20 cellular contexts compared by ENCODE assay signal in the genomic region with DNA sequence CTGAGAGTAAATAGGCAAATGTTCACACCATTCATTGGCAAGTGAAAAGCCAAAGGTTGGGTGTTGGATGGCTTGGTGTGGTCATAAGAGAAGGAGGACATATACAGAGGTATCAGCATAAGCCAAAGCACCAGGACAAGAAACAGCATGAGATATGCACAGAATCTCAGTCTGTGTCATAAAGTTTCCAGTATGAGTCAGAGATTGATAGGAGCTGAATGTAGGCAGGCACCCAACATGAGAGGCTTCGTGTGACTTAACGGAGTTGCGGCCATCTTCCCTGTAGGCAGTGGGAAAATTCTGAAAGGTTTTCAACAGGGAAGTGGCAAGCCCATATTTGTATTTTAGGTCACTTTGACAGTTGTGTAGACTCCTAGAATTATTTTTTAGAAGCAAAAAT. TPM values are rescaled to one million over a fixed set of nuclear protein-coding genes. Genes with fewer than 3 reads are reported as not detected.
DNase-seq lines count a peak whose midpoint lies in the region; ATAC-seq and TF ChIP-seq lines count a peak whose summit lies in the region.
"Had no signal": no experiment of that assay in that cellular context is flagged by ENCODE, and none has a peak within 500 bp of the region (broad histone marks: within the 10 kb centered on the region; RNA-seq: fewer than 3 reads in every experiment).

No MANE protein-coding gene starts in this region.

- H3K9ac ChIP-seq in smooth muscle cell (ENCODE audit: low read depth), result no peak overlapping the region

- no peak overlapping the region for H3K4me2 ChIP-seq in smooth muscle cell
- H3K4me2 ChIP-seq: hepatocyte had no signal

- 44% methylated on average over 3 of the region's 3 CpGs for WGBS in smooth muscle cell (ENCODE audit: low lambda C conversion rate)

- H3K36me3 ChIP-seq in smooth muscle cell (ENCODE audit: low read depth), result no peaks in the 10 kb centered on the region
- H3K36me3 ChIP-seq: cardiac muscle cell, MG63, ovary, SJSA1 had no signal

- H3K27ac ChIP-seq in smooth muscle cell (ENCODE audit: low read depth), result no peak overlapping the region
- H3K27ac ChIP-seq: cardiac muscle cell, hepatocyte, SJSA1 had no signal

- H3K27me3 Mint-ChIP-seq in activated CD4-positive, alpha-beta memory T cell treated with anti-CD3 and anti-CD28 coated beads, Interleukin-2, amount 10 ng/mL, durations not matched to agents 7 days and 5 days, result no peaks in the 10 kb centered on the region
- H3K27me3 Mint-ChIP-seq: activated CD4-positive, alpha-beta T cell treated with anti-CD3 and anti-CD28 coated beads, Interleukin-2, amount 10 ng/mL, durations not matched to agents 7 days and 5 days; activated naive CD8-positive, alpha-beta T cell had no signal

- no peaks in the 10 kb centered on the region for H4K20me1 ChIP-seq in smooth muscle cell (ENCODE audit: low read depth)

- no peak overlapping the region for H3K27ac Mint-ChIP-seq in activated CD4-positive, alpha-beta memory T cell treated with anti-CD3 and anti-CD28 coated beads, Interleukin-2, amount 10 ng/mL, durations not matched to agents 7 days and 5 days
- H3K27ac Mint-ChIP-seq: activated CD4-positive, alpha-beta T cell treated with anti-CD3 and anti-CD28 coated beads, Interleukin-2, amount 10 ng/mL, durations not matched to agents 7 days and 5 days; activated naive CD8-positive, alpha-beta T cell had no signal

- no peaks in the 10 kb centered on the region for H3K4me1 Mint-ChIP-seq in activated CD4-positive, alpha-beta memory T cell treated with anti-CD3 and anti-CD28 coated beads, Interleukin-2, amount 10 ng/mL, durations not matched to agents 7 days and 5 days
- H3K4me1 Mint-ChIP-seq: activated CD4-positive, alpha-beta T cell treated with anti-CD3 and anti-CD28 coated beads, Interleukin-2, amount 10 ng/mL, durations not matched to agents 7 days and 5 days had no signal

- no peak overlapping the region for H3K4me3 Mint-ChIP-seq in activated CD4-positive, alpha-beta memory T cell treated with anti-CD3 and anti-CD28 coated beads, Interleukin-2, amount 10 ng/mL, durations not matched to agents 7 days and 5 days
- H3K4me3 Mint-ChIP-seq: activated CD4-positive, alpha-beta T cell treated with anti-CD3 and anti-CD28 coated beads, Interleukin-2, amount 10 ng/mL, durations not matched to agents 7 days and 5 days; activated naive CD8-positive, alpha-beta T cell had no signal

- ATAC-seq in GM18508 (IDR thresholded peaks at IDR 0.05; ENCODE audit: insufficient read depth, unreplicated experiment) (peak; percentile 66), GM21529 (IDR thresholded peaks at IDR 0.05; ENCODE audit: unreplicated experiment) (peak; percentile 49), HG03378 (IDR thresholded peaks at IDR 0.05; ENCODE audit: unreplicated experiment) (peak; percentile 73)

- no peaks in the 10 kb centered on the region for H3K4me1 ChIP-seq in smooth muscle cell (ENCODE audit: low read depth)
- H3K4me1 ChIP-seq: SJSA1 had no signal

- no peak overlapping the region for H2AFZ ChIP-seq in smooth muscle cell (ENCODE audit: low read depth)
- H2AFZ ChIP-seq: hepatocyte had no signal

- H3K27me3 ChIP-seq in smooth muscle cell (ENCODE audit: low read depth), result no peaks in the 10 kb centered on the region
- H3K27me3 ChIP-seq: cardiac muscle cell, hepatocyte, ovary, SJSA1 had no signal

- DNase-seq in epithelial cell of esophagus (ENCODE audit: low read depth) (peak; percentile 7), SK-N-DZ (ENCODE audit: low spot score) (no peak), smooth muscle cell (lab: John Stamatoyannopoulos, UW; ENCODE audit: unreplicated experiment) (no peak), DMS79 (lab: John Stamatoyannopoulos, UW) (no peak)
- DNase-seq in activated CD4-positive, alpha-beta memory T cell treated with anti-CD3 and anti-CD28 coated beads, Interleukin-2, amount 10 ng/mL, durations not matched to agents 7 days and 5 days, result no peak
- DNase-seq: activated CD4-positive, alpha-beta T cell treated with anti-CD3 and anti-CD28 coated beads, Interleukin-2, amount 10 ng/mL, durations not matched to agents 7 days and 5 days; activated T-cell treated with anti-CD3 and anti-CD28 coated beads, Interleukin-2, amount 50 U/mL, for 1 hour; left cardiac atrium; MG63; NCI-H1930; NCI-H510A treated with DMSO at 0.1 percent for 48 hours; ovary had no signal

- no peaks in the 10 kb centered on the region for H3K79me2 ChIP-seq in smooth muscle cell (ENCODE audit: low read depth)
- H3K79me2 ChIP-seq: hepatocyte had no signal

- TF ChIP-seq CTCF in epithelial cell of esophagus (IDR thresholded peaks at IDR 0.05; ENCODE audit: insufficient read depth, low read depth, low read length, missing control alignments), result no peak
- TF ChIP-seq CTCF in smooth muscle cell (IDR thresholded peaks at IDR 0.05; ENCODE audit: borderline replicate concordance, insufficient read depth, poor library complexity, severe bottlenecking), result no peak

- no peaks in the 10 kb centered on the region for H3K9me3 ChIP-seq in smooth muscle cell (replicated peaks; ENCODE audit: low read depth)
- H3K9me3 ChIP-seq: MG63, ovary, SJSA1 had no signal

- CTCF ChIA-PET in activated CD4-positive, alpha-beta memory T cell treated with anti-CD3 and anti-CD28 coated beads, Interleukin-2, amount 10 ng/mL, durations not matched to agents 7 days and 5 days (lab: Charles Lee), result no interaction called here

- no peak overlapping the region for H3K4me3 ChIP-seq in epithelial cell of esophagus (ENCODE audit: low read length)
- no peak overlapping the region for H3K4me3 ChIP-seq in smooth muscle cell
- H3K4me3 ChIP-seq: cardiac muscle cell, hepatocyte, MG63, ovary, SJSA1 had no signal

- no peaks in the 10 kb centered on the region for H3K9me3 Mint-ChIP-seq in activated CD4-positive, alpha-beta memory T cell treated with anti-CD3 and anti-CD28 coated beads, Interleukin-2, amount 10 ng/mL, durations not matched to agents 7 days and 5 days
- H3K9me3 Mint-ChIP-seq: activated CD4-positive, alpha-beta T cell treated with anti-CD3 and anti-CD28 coated beads, Interleukin-2, amount 10 ng/mL, durations not matched to agents 7 days and 5 days had no signal

- H3K36me3 Mint-ChIP-seq in activated CD4-positive, alpha-beta memory T cell treated with anti-CD3 and anti-CD28 coated beads, Interleukin-2, amount 10 ng/mL, durations not matched to agents 7 days and 5 days (ENCODE audit: low read depth), result no peaks in the 10 kb centered on the region
- H3K36me3 Mint-ChIP-seq: activated naive CD8-positive, alpha-beta T cell had no signal

- H3F3A ChIP-seq in smooth muscle cell (ENCODE audit: low read depth), result no peaks in the 10 kb centered on the region

- POLR2A ChIA-PET in activated CD4-positive, alpha-beta memory T cell treated with anti-CD3 and anti-CD28 coated beads, Interleukin-2, amount 10 ng/mL, durations not matched to agents 7 days and 5 days (lab: Charles Lee), result no interaction called here

RNA-seq across cellular contexts. Expression of a gene that starts 54.5 kb away (rescaled TPM):
- not detected for total RNA-seq in activated CD4-positive, alpha-beta memory T cell treated with anti-CD3 and anti-CD28 coated beads, Interleukin-2, amount 10 ng/mL, durations not matched to agents 7 days and 5 days
- polyA plus RNA-seq in SK-N-DZ (2014; cell fraction: cytosol; rRNA removed), result 0.10 and 0.14 TPM in 2 replicates
- 0.12 TPM in 1 of 2 replicates, not detected in the other for polyA plus RNA-seq in SK-N-DZ (2014; cell fraction: nucleus; rRNA removed)
- 7.2 and 15.5 TPM in 2 replicates for total RNA-seq in smooth muscle cell
- polyA plus RNA-seq in smooth muscle cell, result 7.0 and 8.0 TPM in 2 replicates
- total RNA-seq: activated CD4-positive, alpha-beta T cell treated with anti-CD3 and anti-CD28 coated beads, Interleukin-2, amount 10 ng/mL, durations not matched to agents 7 days and 5 days; G401 had no signal
